12 cellular contexts compared by ENCODE assay signal in genomic region chr19:43763473-43763939, GRCh38. TPM values are rescaled to one million over a fixed set of nuclear protein-coding genes. Genes with fewer than 3 reads are reported as not detected.
A peak's percentile ranks its signal among the peaks of the same experiment; 100 is the strongest.
DNase-seq lines count a peak whose midpoint lies in the region; ATAC-seq, FAIRE-seq and TF ChIP-seq lines count a peak whose summit lies in the region.
"Had no signal": no experiment of that assay in that cellular context is flagged by ENCODE, and none has a peak within 500 bp of the region (broad histone marks: within the 10 kb centered on the region; RNA-seq: fewer than 3 reads in every experiment).

No MANE protein-coding gene starts in this region.

- no peak overlapping the region for H3K4me3 ChIP-seq in CD8-positive, alpha-beta T cell (ENCODE audit: low read depth, low read length)
- no peak overlapping the region for H3K4me3 ChIP-seq in astrocyte (ENCODE audit: insufficient read depth, low read depth, low read length)
- no peak overlapping the region for H3K4me3 ChIP-seq in neural progenitor cell
- H3K4me3 ChIP-seq: SK-N-MC, transverse colon had no signal

- intact Hi-C loops in CD8-positive, alpha-beta T cell (cut with DNase I, micrococcal nuclease): no loop called here

- H3K27me3 Mint-ChIP-seq in CD8-positive, alpha-beta T cell (ENCODE audit: low read depth): no peaks in the 10 kb centered on the region
- H3K27me3 Mint-ChIP-seq in astrocyte (ENCODE audit: low read depth, unreplicated experiment) (no peaks in the 10 kb centered on the region), neural progenitor cell (ENCODE audit: insufficient read depth, low read depth) (peaks cover 12% of the 10 kb centered on the region)

- no peak for ATAC-seq in CD8-positive, alpha-beta T cell
- peak; percentile 28 for ATAC-seq in HG02623 (IDR thresholded peaks at IDR 0.05; ENCODE audit: unreplicated experiment)
- no peak for ATAC-seq in GM19397 (IDR thresholded peaks at IDR 0.05; ENCODE audit: unreplicated experiment)
- ATAC-seq: sciatic nerve had no signal

- no peak overlapping the region for H3K4me3 Mint-ChIP-seq in CD8-positive, alpha-beta T cell
- H3K4me3 Mint-ChIP-seq in astrocyte (ENCODE audit: unreplicated experiment) (peak overlapping the region; percentile 57), neural progenitor cell (no peak overlapping the region)

- H3F3A ChIP-seq in neural progenitor cell (ENCODE audit: low read depth): peaks cover 6% of the 10 kb centered on the region

- CTCF ChIA-PET in CD8-positive, alpha-beta T cell (lab: Charles Lee): interaction anchor here (0.9 to 8.1 kb wide), 4 partner anchors 14 to 30 kb away, joined by 3 to 52 read pairs (median 7); no protein-coding TSS in a partner anchor

- peaks cover 31% of the 10 kb centered on the region for H3K4me1 Mint-ChIP-seq in CD8-positive, alpha-beta T cell (ENCODE audit: low read depth)
- H3K4me1 Mint-ChIP-seq in astrocyte (ENCODE audit: low read depth, unreplicated experiment) (peaks cover 39% of the 10 kb centered on the region), neural progenitor cell (peaks cover 6% of the 10 kb centered on the region)

- H3K4me1 ChIP-seq in CD8-positive, alpha-beta T cell (ENCODE audit: insufficient read depth, low read length): peaks cover 30% of the 10 kb centered on the region
- H3K4me1 ChIP-seq in astrocyte (ENCODE audit: insufficient read depth, low read length) (peaks cover 52% of the 10 kb centered on the region), neural progenitor cell (peaks cover 4% of the 10 kb centered on the region)

- H2AFZ ChIP-seq in astrocyte (ENCODE audit: low read depth, low read length): peak overlapping the region; percentile 50
- no peak overlapping the region for H2AFZ ChIP-seq in neural progenitor cell (replicated peaks)

- no peaks in the 10 kb centered on the region for H3K9me3 Mint-ChIP-seq in CD8-positive, alpha-beta T cell
- no peaks in the 10 kb centered on the region for H3K9me3 Mint-ChIP-seq in astrocyte (ENCODE audit: unreplicated experiment)
- H3K9me3 Mint-ChIP-seq in neural progenitor cell: no peaks in the 10 kb centered on the region

- H4K20me1 ChIP-seq in astrocyte (ENCODE audit: insufficient read depth, low read length) (no peaks in the 10 kb centered on the region), neural progenitor cell (ENCODE audit: low read depth) (no peaks in the 10 kb centered on the region)

- H3K79me2 ChIP-seq in astrocyte (ENCODE audit: insufficient read depth, low read length) (no peaks in the 10 kb centered on the region), neural progenitor cell (ENCODE audit: low read depth) (no peaks in the 10 kb centered on the region)

- FAIRE-seq in astrocyte (lab: Jason Lieb, UNC): no peak

- H3K4me2 ChIP-seq in astrocyte (ENCODE audit: low read length) (peak overlapping the region; percentile 57), neural progenitor cell (no peak overlapping the region)

- H3K36me3 Mint-ChIP-seq in CD8-positive, alpha-beta T cell: peaks cover 14% of the 10 kb centered on the region
- H3K36me3 Mint-ChIP-seq in astrocyte (ENCODE audit: low read depth, unreplicated experiment) (no peaks in the 10 kb centered on the region), neural progenitor cell (no peaks in the 10 kb centered on the region)

- DNase-seq in CD8-positive, alpha-beta T cell: no peak
- DNase-seq in astrocyte (ENCODE audit: low read depth): peak; percentile 55
- no peak for DNase-seq in neural progenitor cell (ENCODE audit: low spot score)
- DNase-seq in NCI-H1105 (lab: John Stamatoyannopoulos, UW): no peak
- no peak for DNase-seq in NCI-H1092 (lab: John Stamatoyannopoulos, UW)
- no peak for DNase-seq in stimulated activated CD4-positive, alpha-beta T cell treated with anti-CD3 and anti-CD28 coated beads, Interleukin-4, amount 100 ng/mL, for 24 hours
- DNase-seq: transverse colon had no signal

- H3K9me3 ChIP-seq in CD8-positive, alpha-beta T cell (ENCODE audit: low read length): no peaks in the 10 kb centered on the region
- H3K9me3 ChIP-seq in astrocyte (ENCODE audit: insufficient read depth, low read depth, low read length) (no peaks in the 10 kb centered on the region), neural progenitor cell (ENCODE audit: low read depth) (no peaks in the 10 kb centered on the region)
- H3K9me3 ChIP-seq: transverse colon had no signal

- H3K27ac Mint-ChIP-seq in CD8-positive, alpha-beta T cell: peak overlapping the region; percentile 64
- H3K27ac Mint-ChIP-seq in astrocyte (ENCODE audit: unreplicated experiment) (peak overlapping the region; percentile 87), neural progenitor cell (peak overlapping the region; percentile 50)

- H3K27ac ChIP-seq in CD8-positive, alpha-beta T cell (ENCODE audit: low read depth, low read length): no peak overlapping the region
- H3K27ac ChIP-seq in astrocyte (ENCODE audit: low read depth, low read length) (peak overlapping the region; percentile 52), neural progenitor cell (no peak overlapping the region)
- H3K27ac ChIP-seq: SK-N-MC, transverse colon had no signal

- no peak for TF ChIP-seq CTCF in CD8-positive, alpha-beta T cell (IDR thresholded peaks at IDR 0.05)
- TF ChIP-seq CTCF in astrocyte (IDR thresholded peaks at IDR 0.05; ENCODE audit: insufficient read depth, low read depth, low read length) (no peak), neural progenitor cell (IDR thresholded peaks at IDR 0.05) (no peak)

- POLR2A ChIA-PET in CD8-positive, alpha-beta T cell (lab: Charles Lee): interaction anchor here (2.5 kb wide), 1 partner anchor 16 kb away, joined by 7 read pairs; no protein-coding TSS in a partner anchor

- peaks cover 6% of the 10 kb centered on the region for H3K36me3 ChIP-seq in CD8-positive, alpha-beta T cell (ENCODE audit: insufficient read depth, low read length)
- H3K36me3 ChIP-seq in astrocyte (ENCODE audit: insufficient read depth, low read length) (no peaks in the 10 kb centered on the region), neural progenitor cell (no peaks in the 10 kb centered on the region)
- H3K36me3 ChIP-seq: transverse colon had no signal

- no peaks in the 10 kb centered on the region for H3K27me3 ChIP-seq in CD8-positive, alpha-beta T cell (ENCODE audit: insufficient read depth, low read length)
- H3K27me3 ChIP-seq in astrocyte (ENCODE audit: insufficient read depth, low read length) (no peaks in the 10 kb centered on the region), neural progenitor cell (no peaks in the 10 kb centered on the region)
- H3K27me3 ChIP-seq: transverse colon had no signal

- H3K9ac ChIP-seq in astrocyte (ENCODE audit: low read length): peak overlapping the region; percentile 49
- H3K9ac ChIP-seq in neural progenitor cell: no peak overlapping the region

RNA-seq across cellular contexts. Expression of gene SMG9, which starts 8.7 kb away (rescaled TPM):
- 10 to 100 TPM; 32.2 to 34.3 TPM for total RNA-seq in CD8-positive, alpha-beta T cell
- total RNA-seq in astrocyte: 35.0 and 37.0 TPM in 2 replicates
- total RNA-seq in neural progenitor cell (ENCODE audit: low replicate concordance): 33.1 and 33.4 TPM in 2 replicates

RNA-seq across cellular contexts. Expression of gene KCNN4, which starts 17.3 kb away (rescaled TPM):
- 10 to 100 TPM; 14.6 to 15.5 TPM for total RNA-seq in CD8-positive, alpha-beta T cell
- total RNA-seq in astrocyte: 2.6 and 3.6 TPM in 2 replicates
- total RNA-seq in neural progenitor cell (ENCODE audit: low replicate concordance): 0.40 TPM in 1 of 2 replicates, not detected in the other

RNA-seq across cellular contexts. Expression of gene LYPD5, which starts 38.7 kb away (rescaled TPM):
- total RNA-seq in CD8-positive, alpha-beta T cell: not detected
- total RNA-seq in astrocyte: not detected in 2 replicates
- 0.12 TPM in 1 of 2 replicates, not detected in the other for total RNA-seq in neural progenitor cell (ENCODE audit: low replicate concordance)
- total RNA-seq: LHCN-M2 had no signal

RNA-seq across cellular contexts. Expression of gene IRGC, which starts 47.6 kb away (rescaled TPM):
- not detected for total RNA-seq in CD8-positive, alpha-beta T cell
- total RNA-seq in astrocyte (not detected in 2 replicates), neural progenitor cell (ENCODE audit: low replicate concordance) (not detected in 2 replicates)
- total RNA-seq: LHCN-M2, sciatic nerve, transverse colon had no signal
